8 cellular contexts compared by ENCODE assay signal in the genomic region with DNA sequence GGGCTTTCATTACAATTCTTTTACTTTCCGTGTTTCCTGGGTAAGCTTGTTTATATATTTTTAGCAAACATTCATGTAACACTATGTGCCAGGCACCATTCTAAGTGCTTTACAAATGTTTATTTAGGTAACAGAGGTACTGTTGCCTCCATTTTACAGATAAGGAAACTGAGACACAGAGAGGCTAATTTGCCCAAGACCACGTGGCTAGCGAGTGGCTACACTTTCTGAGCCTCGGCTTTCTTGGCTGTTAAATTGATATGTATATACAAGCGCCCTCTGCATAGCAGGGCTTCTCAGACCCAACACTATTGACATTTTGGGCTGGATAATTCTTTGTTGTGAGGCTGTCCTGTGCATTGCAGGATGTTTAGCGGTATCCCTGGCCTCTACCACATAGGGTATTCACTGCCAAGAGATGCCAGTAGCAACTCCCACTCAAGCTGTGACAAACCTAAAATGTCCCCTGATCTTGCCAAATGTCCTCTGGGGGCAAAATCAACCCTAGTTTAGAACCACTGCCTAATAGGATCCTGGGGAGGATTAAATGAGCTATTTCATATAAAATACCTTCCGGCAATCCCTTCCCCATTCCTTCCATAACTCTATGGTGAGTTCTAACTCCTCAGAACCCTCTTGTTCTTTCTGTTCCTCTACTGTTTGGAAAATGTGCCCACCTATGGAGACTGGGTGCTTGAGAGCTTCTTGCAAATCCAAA. TPM values are rescaled to one million over a fixed set of nuclear protein-coding genes. Genes with fewer than 3 reads are reported as not detected.
DNase-seq lines count a peak whose midpoint lies in the region; ATAC-seq and TF ChIP-seq lines count a peak whose summit lies in the region.
"Had no signal": no experiment of that assay in that cellular context is flagged by ENCODE, and none has a peak within 500 bp of the region (broad histone marks: within the 10 kb centered on the region; RNA-seq: fewer than 3 reads in every experiment).

No MANE protein-coding gene starts in this region.

- H3K4me1 ChIP-seq in IMR-90 (ENCODE audit: control insufficient read depth, insufficient read depth, low read length) (peaks cover 28% of the 10 kb centered on the region), suprapubic skin (peaks cover 17% of the 10 kb centered on the region)

- no peak for TF ChIP-seq CTCF in IMR-90 (conservative IDR thresholded peaks at IDR 0.05; ENCODE audit: low read depth, low read length)
- TF ChIP-seq CTCF in suprapubic skin (IDR thresholded peaks at IDR 0.05), result no peak

- CTCF ChIA-PET in IMR-90 (lab: Yijun Ruan, JAX), result interaction anchor here (0.9 to 1.1 kb wide), 3 partner anchors 10 to 58 kb away, joined by 3 to 8 read pairs (median 4); no protein-coding TSS in a partner anchor

- H3K9me3 ChIP-seq in IMR-90 (ENCODE audit: control insufficient read depth, insufficient read depth, low read length) (no peaks in the 10 kb centered on the region; the same call in 1 of the 2 replicates), suprapubic skin (no peaks in the 10 kb centered on the region)
- H3K9me3 ChIP-seq: neutrophil had no signal

- H3K4me2 ChIP-seq in IMR-90 (ENCODE audit: low read depth, low read length), result peak overlapping the region; percentile 81

- peak overlapping the region; percentile 88 for H2AK9ac ChIP-seq in IMR-90 (replicated peaks; ENCODE audit: low read depth, low read length, poor library complexity)

- H4K5ac ChIP-seq in IMR-90 (ENCODE audit: low read depth, low read length), result peak overlapping the region; percentile 69

- peak overlapping the region; percentile 12; the same call in 1 of the 2 replicates for H3K4me3 ChIP-seq in IMR-90 (ENCODE audit: insufficient read depth, low read depth, low read length)
- H3K4me3 ChIP-seq in suprapubic skin, result no peak overlapping the region

- H3K27me3 ChIP-seq in IMR-90 (ENCODE audit: control insufficient read depth, insufficient read depth, low read length), result no peaks in the 10 kb centered on the region
- H3K27me3 ChIP-seq in layer of hippocampus (ENCODE audit: control insufficient read depth, insufficient read depth, low read length), result no peaks in the 10 kb centered on the region
- no peaks in the 10 kb centered on the region for H3K27me3 ChIP-seq in suprapubic skin

- TF ChIP-seq POLR2A in IMR-90 (IDR thresholded peaks at IDR 0.05; ENCODE audit: low read depth, low read length) (no peak; the same call in 1 of the 2 replicates), suprapubic skin (IDR thresholded peaks at IDR 0.05) (no peak)

- POLR2A ChIA-PET in IMR-90 (lab: Charles Lee; ENCODE audit: unreplicated experiment), result interaction anchor here (0.6 to 1.3 kb wide), 2 partner anchors 14 to 18 kb away, joined by 7 to 11 read pairs; no protein-coding TSS in a partner anchor

- peak overlapping the region; percentile 98 for H4K91ac ChIP-seq in IMR-90 (ENCODE audit: insufficient read depth, low read depth, low read length)

- H3K4me3 Mint-ChIP-seq in activated T-helper 1 cell treated with anti-CD3 and anti-CD28 coated beads, Interleukin-12 subunit alpha, Interleukin-12 subunit beta, Interleukin-2, Interleukin-4 antibody, amounts not matched to agents 30 ng/mL and 10 ng/mL and 1 ng/mL, durations not matched to agents 14 hours and 24 hours and 36 hours, result peak overlapping the region; percentile 31

- peak overlapping the region; percentile 79 to 99 for H4K8ac ChIP-seq in IMR-90 (ENCODE audit: low read depth in 2 of 2, low read length in 2 of 2)

- ATAC-seq in IMR-90 (ENCODE audit: low read depth) (peak; percentile 19), HG03095 (IDR thresholded peaks at IDR 0.05; ENCODE audit: unreplicated experiment) (no peak), GM21825 (IDR thresholded peaks at IDR 0.05; ENCODE audit: unreplicated experiment) (no peak)

- H2BK20ac ChIP-seq in IMR-90 (ENCODE audit: low read depth, low read length), result peak overlapping the region; percentile 97

- H3K56ac ChIP-seq in IMR-90 (ENCODE audit: extremely low read depth, insufficient read depth, low read length), result peak overlapping the region; percentile 88

- in situ Hi-C loops in IMR-90 (cut with MboI; ENCODE audit: low sequenced_read_pairs), result no loop called here

- H3K36me3 ChIP-seq in IMR-90 (ENCODE audit: control insufficient read depth, insufficient read depth, low read length) (no peaks in the 10 kb centered on the region), suprapubic skin (no peaks in the 10 kb centered on the region)
- H3K36me3 ChIP-seq: neutrophil had no signal

- H3K18ac ChIP-seq in IMR-90 (ENCODE audit: low read depth, low read length), result peak overlapping the region; percentile 86

- peak overlapping the region; percentile 98 for H3K23ac ChIP-seq in IMR-90 (ENCODE audit: low read depth, low read length)

- H3K9me1 ChIP-seq in IMR-90 (ENCODE audit: insufficient read depth, low read length), result peaks cover 26% of the 10 kb centered on the region

- peak overlapping the region; percentile 99 for H2BK120ac ChIP-seq in IMR-90 (ENCODE audit: low read depth, low read length)

- H2AK5ac ChIP-seq in IMR-90 (ENCODE audit: low read depth, low read length), result peak overlapping the region; percentile 97

- TF ChIP-seq EP300 in suprapubic skin (IDR thresholded peaks at IDR 0.05), result no peak

- H3K27ac ChIP-seq in IMR-90 (ENCODE audit: insufficient read depth, low read length) (peak overlapping the region; percentile 96), layer of hippocampus (ENCODE audit: low read depth, low read length) (peak overlapping the region; percentile 69), suprapubic skin (peak overlapping the region; percentile 61)
- H3K27ac ChIP-seq: neutrophil had no signal

- no TSS peak for BruUV-seq in IMR-90 (replicated peaks; lab: Mats Ljungman, UMichigan)

- peak overlapping the region; percentile 94 for H2BK15ac ChIP-seq in IMR-90 (ENCODE audit: low read depth, low read length)

- H3K9me3 Mint-ChIP-seq in activated T-helper 1 cell treated with anti-CD3 and anti-CD28 coated beads, Interleukin-12 subunit alpha, Interleukin-12 subunit beta, Interleukin-2, Interleukin-4 antibody, amounts not matched to agents 30 ng/mL and 10 ng/mL and 1 ng/mL, durations not matched to agents 14 hours and 24 hours and 36 hours, result no peaks in the 10 kb centered on the region

- H3K27me3 Mint-ChIP-seq in activated T-helper 1 cell treated with anti-CD3 and anti-CD28 coated beads, Interleukin-12 subunit alpha, Interleukin-12 subunit beta, Interleukin-2, Interleukin-4 antibody, amounts not matched to agents 30 ng/mL and 10 ng/mL and 1 ng/mL, durations not matched to agents 14 hours and 24 hours and 36 hours (ENCODE audit: insufficient read depth), result peaks cover 3% of the 10 kb centered on the region

- WGBS in IMR-90 (ENCODE audit: extremely low coverage in 2 of 2, insufficient read length in 1 of 2), 2 experiments, result no CpG with 5 or more reads among the region's 7 CpGs
- 93% methylated on average over 7 of the region's 7 CpGs for WGBS in suprapubic skin

- peak overlapping the region; percentile 61 for H3K27ac Mint-ChIP-seq in activated T-helper 1 cell treated with anti-CD3 and anti-CD28 coated beads, Interleukin-12 subunit alpha, Interleukin-12 subunit beta, Interleukin-2, Interleukin-4 antibody, amounts not matched to agents 30 ng/mL and 10 ng/mL and 1 ng/mL, durations not matched to agents 14 hours and 24 hours and 36 hours

- TF ChIP-seq RAD21 in IMR-90 (IDR thresholded peaks at IDR 0.05; ENCODE audit: low read length), result no peak

- H3K4me1 Mint-ChIP-seq in activated T-helper 1 cell treated with anti-CD3 and anti-CD28 coated beads, Interleukin-12 subunit alpha, Interleukin-12 subunit beta, Interleukin-2, Interleukin-4 antibody, amounts not matched to agents 30 ng/mL and 10 ng/mL and 1 ng/mL, durations not matched to agents 14 hours and 24 hours and 36 hours (ENCODE audit: low read depth), result peaks cover 30% of the 10 kb centered on the region

- H4K20me1 ChIP-seq in IMR-90 (ENCODE audit: insufficient read depth, low read length), result no peaks in the 10 kb centered on the region; the same call in 1 of the 2 replicates

- H2BK5ac ChIP-seq in IMR-90 (ENCODE audit: low read depth, low read length, poor library complexity, severe bottlenecking), result peak overlapping the region; percentile 98

- peak overlapping the region; percentile 99 for H3K4ac ChIP-seq in IMR-90 (ENCODE audit: low read depth, low read length)

- intact Hi-C loops in IMR-90 (cut with micrococcal nuclease), result no loop called here
- intact Hi-C loops in activated T-helper 1 cell treated with anti-CD3 and anti-CD28 coated beads, Interleukin-12 subunit alpha, Interleukin-12 subunit beta, Interleukin-2, Interleukin-4 antibody, amounts not matched to agents 30 ng/mL and 10 ng/mL and 1 ng/mL, durations not matched to agents 14 hours and 24 hours and 36 hours (cut with micrococcal nuclease), result loop anchor here (1.0 kb wide), 6 partner anchors 14 to 59 kb away; a partner anchor contains a TSS

- dilution Hi-C loops in IMR-90 (cut with HindIII; ENCODE audit: low sequenced_read_pairs, unreplicated experiment), result no loop called here

- H3K36me3 Mint-ChIP-seq in activated T-helper 1 cell treated with anti-CD3 and anti-CD28 coated beads, Interleukin-12 subunit alpha, Interleukin-12 subunit beta, Interleukin-2, Interleukin-4 antibody, amounts not matched to agents 30 ng/mL and 10 ng/mL and 1 ng/mL, durations not matched to agents 14 hours and 24 hours and 36 hours (ENCODE audit: low read depth), result no peaks in the 10 kb centered on the region

- H2AFZ ChIP-seq in IMR-90 (replicated peaks; ENCODE audit: low read length, poor library complexity), result peak overlapping the region; percentile 83

- H3K9ac ChIP-seq in IMR-90 (ENCODE audit: low read depth, low read length), result peak overlapping the region; percentile 68

- no peak for DNase-seq in IMR-90
- no peak for DNase-seq in activated T-helper 1 cell treated with anti-CD3 and anti-CD28 coated beads, Interleukin-12 subunit alpha, Interleukin-12 subunit beta, Interleukin-2, Interleukin-4 antibody, amounts not matched to agents 30 ng/mL and 10 ng/mL and 1 ng/mL, durations not matched to agents 14 hours and 24 hours and 36 hours (ENCODE audit: low spot score)
- no peak for DNase-seq in suprapubic skin (ENCODE audit: low spot score in 2 of 2)
- DNase-seq in stimulated activated CD4-positive, alpha-beta T cell treated with anti-CD3 and anti-CD28 coated beads, Interleukin-1b, Interleukin-23, amount 100 ng/mL, for 48 hours, result no peak

- H3K14ac ChIP-seq in IMR-90 (replicated peaks; ENCODE audit: low read depth, low read length), result peak overlapping the region; percentile 97

- H3K79me1 ChIP-seq in IMR-90 (ENCODE audit: low read depth in 1 of 2, low read length in 2 of 2), result peaks cover 15 to 42% of the 10 kb centered on the region in 2 experiments; a peak in 3 of 4 replicates

RNA-seq across cellular contexts. Expression of a gene that starts 17.2 kb away (rescaled TPM):
- total RNA-seq in IMR-90 (2012; rRNA removed), result 109 and 171 TPM in 2 replicates
- polyA plus RNA-seq in IMR-90 (2012; rRNA removed), result 304 and 385 TPM in 2 replicates
- polyA plus RNA-seq in IMR-90 (2012; cell fraction: cytosol; rRNA removed), result 781 and 851 TPM in 2 replicates
- 1,444 and 1,599 TPM in 2 replicates for polyA plus RNA-seq in IMR-90 (2012; cell fraction: nucleus; rRNA removed; ENCODE audit: low replicate concordance)
- total RNA-seq in activated T-helper 1 cell treated with anti-CD3 and anti-CD28 coated beads, Interleukin-12 subunit alpha, Interleukin-12 subunit beta, Interleukin-2, Interleukin-4 antibody, amounts not matched to agents 30 ng/mL and 10 ng/mL and 1 ng/mL, durations not matched to agents 14 hours and 24 hours and 36 hours, result 20.8 and 22.9 TPM in 2 replicates
- 100 to 1,000 TPM in 3 of 4 donors, 10 to 100 TPM in 1; 91.1 to 194 (median 149) TPM for total RNA-seq in suprapubic skin

RNA-seq across cellular contexts. Expression of a gene that starts 45.5 kb away (rescaled TPM):
- 0.36 and 0.56 TPM in 2 replicates for total RNA-seq in IMR-90 (2012; rRNA removed)
- 0.39 and 0.51 TPM in 2 replicates for polyA plus RNA-seq in IMR-90 (2012; rRNA removed)
- polyA plus RNA-seq in IMR-90 (2012; cell fraction: cytosol; rRNA removed), result 0.16 and 0.19 TPM in 2 replicates
- polyA plus RNA-seq in IMR-90 (2012; cell fraction: nucleus; rRNA removed; ENCODE audit: low replicate concordance), result 0.55 and 0.63 TPM in 2 replicates
- total RNA-seq in activated T-helper 1 cell treated with anti-CD3 and anti-CD28 coated beads, Interleukin-12 subunit alpha, Interleukin-12 subunit beta, Interleukin-2, Interleukin-4 antibody, amounts not matched to agents 30 ng/mL and 10 ng/mL and 1 ng/mL, durations not matched to agents 14 hours and 24 hours and 36 hours, result 32.0 and 33.5 TPM in 2 replicates
- total RNA-seq in suprapubic skin, result 10 to 100 TPM in 2 of 4 donors, 1 to 10 TPM in 2; 4.5 to 12.9 (median 8.4) TPM
